Comparison of ENCODE assay signal across 14 cellular contexts in genomic region chr11:4891996-4892640, GRCh38. TPM values are rescaled to one million over a fixed set of nuclear protein-coding genes. Genes with fewer than 3 reads are reported as not detected.
A peak's percentile ranks its signal among the peaks of the same experiment; 100 is the strongest.
DNase-seq lines count a peak whose midpoint lies in the region; ATAC-seq and TF ChIP-seq lines count a peak whose summit lies in the region.
"Had no signal": no experiment of that assay in that cellular context is flagged by ENCODE, and none has a peak within 500 bp of the region (broad histone marks: within the 10 kb centered on the region; RNA-seq: fewer than 3 reads in every experiment).

No MANE protein-coding gene starts in this region.

- peak; percentile 60 for DNase-seq in GM03348 (ENCODE audit: low spot score)
- DNase-seq in PC-3: peak; percentile 80
- DNase-seq in endothelial cell (ENCODE audit: low spot score): no peak
- no peak for DNase-seq in mesothelial cell of epicardium (ENCODE audit: low spot score in 2 of 2, unreplicated experiment in 2 of 2)
- no peak for DNase-seq in heart right ventricle
- no peak for DNase-seq in SHP77 treated with DMSO at 0.1 percent for 48 hours (lab: John Stamatoyannopoulos, UW)
- DNase-seq in stimulated activated CD4-positive, alpha-beta T cell treated with anti-CD3 and anti-CD28 coated beads, Interleukin-1b, Interleukin-23, amount 100 ng/mL, for 48 hours: no peak
- DNase-seq: activated CD4-positive, alpha-beta T cell treated with anti-CD3 and anti-CD28 coated beads for 36 hours; activated gamma-delta T cell treated with Interleukin-2 at 50 U/mL for 16 hours; DMS79 treated with DMSO at 0.1 percent for 48 hours; left ventricle myocardium superior; NCI-H1694 treated with DMSO at 0.1 percent for 48 hours had no signal

- H3K27me3 ChIP-seq in PC-3 (ENCODE audit: low read length): peaks cover 4% of the 10 kb centered on the region; the same call in 1 of the 2 replicates
- no peaks in the 10 kb centered on the region for H3K27me3 ChIP-seq in heart right ventricle

- H3K4me3 Mint-ChIP-seq in endothelial cell (ENCODE audit: unreplicated experiment): no peak overlapping the region
- H3K4me3 Mint-ChIP-seq in mesothelial cell of epicardium: no peak overlapping the region
- H3K4me3 Mint-ChIP-seq: activated CD4-positive, alpha-beta T cell treated with anti-CD3 and anti-CD28 coated beads for 36 hours had no signal

- POLR2A ChIA-PET in PC-3 (lab: Charles Lee; ENCODE audit: unreplicated experiment): no interaction called here

- H3K9me3 ChIP-seq in PC-3 (ENCODE audit: low read length) (no peaks in the 10 kb centered on the region), heart right ventricle (no peaks in the 10 kb centered on the region)

- no peak for TF ChIP-seq CTCF in PC-3 (conservative IDR thresholded peaks at IDR 0.05; ENCODE audit: low read depth, low read length)
- TF ChIP-seq CTCF in endothelial cell (IDR thresholded peaks at IDR 0.05; ENCODE audit: unreplicated experiment): peak; percentile 35
- TF ChIP-seq CTCF in mesothelial cell of epicardium (IDR thresholded peaks at IDR 0.05; ENCODE audit: unreplicated experiment): peak; percentile 21
- TF ChIP-seq CTCF in heart right ventricle (IDR thresholded peaks at IDR 0.05): no peak

- H3K9me2 ChIP-seq in PC-3 (replicated peaks; ENCODE audit: low read length): no peaks in the 10 kb centered on the region

- H3K4me1 Mint-ChIP-seq in endothelial cell (ENCODE audit: unreplicated experiment): peaks cover 10% of the 10 kb centered on the region
- H3K4me1 Mint-ChIP-seq in mesothelial cell of epicardium: no peaks in the 10 kb centered on the region
- H3K4me1 Mint-ChIP-seq: activated CD4-positive, alpha-beta T cell treated with anti-CD3 and anti-CD28 coated beads for 36 hours had no signal

- H3F3A ChIP-seq in PC-3 (ENCODE audit: low read length, unreplicated experiment): no peaks in the 10 kb centered on the region

- H3K36me3 ChIP-seq in PC-3 (ENCODE audit: low read depth, low read length): no peaks in the 10 kb centered on the region
- no peaks in the 10 kb centered on the region for H3K36me3 ChIP-seq in heart right ventricle

- peaks cover 6% of the 10 kb centered on the region; the same call in 1 of the 2 replicates for H3K4me1 ChIP-seq in PC-3 (ENCODE audit: insufficient read depth, low read length)
- no peaks in the 10 kb centered on the region for H3K4me1 ChIP-seq in heart right ventricle

- H3K79me2 ChIP-seq in PC-3 (ENCODE audit: low read length): no peaks in the 10 kb centered on the region

- BruUV-seq in PC-3 (replicated peaks; lab: Mats Ljungman, UMichigan): no TSS peak

- H3K4me2 ChIP-seq in PC-3 (ENCODE audit: low read length): no peak overlapping the region

- no peak overlapping the region for H3K4me3 ChIP-seq in PC-3 (ENCODE audit: low read length)
- no peak overlapping the region for H3K4me3 ChIP-seq in heart right ventricle

- ATAC-seq in PC-3 (peak; percentile 48; the same call in 1 of the 2 replicates), heart right ventricle (no peak), HG02981 (IDR thresholded peaks at IDR 0.05; ENCODE audit: unreplicated experiment) (no peak)
- ATAC-seq: activated CD4-positive, alpha-beta T cell treated with anti-CD3 and anti-CD28 coated beads for 36 hours; left ventricle myocardium superior had no signal

- CTCF ChIA-PET in PC-3 (lab: Charles Lee): no interaction called here

- H4K20me1 ChIP-seq in PC-3 (ENCODE audit: low read length): no peaks in the 10 kb centered on the region

- H3K27ac Mint-ChIP-seq in endothelial cell (ENCODE audit: unreplicated experiment) (no peak overlapping the region), mesothelial cell of epicardium (no peak overlapping the region)
- H3K27ac Mint-ChIP-seq: activated CD4-positive, alpha-beta T cell treated with anti-CD3 and anti-CD28 coated beads for 36 hours had no signal

- WGBS in heart right ventricle, 2 donors: 88% methylated on average over 1 of the region's 1 CpG

- no peaks in the 10 kb centered on the region for H3K9me3 Mint-ChIP-seq in endothelial cell (ENCODE audit: unreplicated experiment)
- H3K9me3 Mint-ChIP-seq in mesothelial cell of epicardium: no peaks in the 10 kb centered on the region

- H3K27me3 Mint-ChIP-seq in endothelial cell (ENCODE audit: unreplicated experiment): no peaks in the 10 kb centered on the region
- peaks cover 4% of the 10 kb centered on the region for H3K27me3 Mint-ChIP-seq in mesothelial cell of epicardium (ENCODE audit: low read depth)

- H3K9ac ChIP-seq in PC-3 (ENCODE audit: low read length): no peak overlapping the region

- no peak overlapping the region for H2AFZ ChIP-seq in PC-3 (ENCODE audit: low read length)

- no peak overlapping the region for H3K27ac ChIP-seq in PC-3 (ENCODE audit: low read length)
- no peak overlapping the region for H3K27ac ChIP-seq in heart right ventricle

- H3K36me3 Mint-ChIP-seq in endothelial cell (ENCODE audit: low read depth, unreplicated experiment) (no peaks in the 10 kb centered on the region), mesothelial cell of epicardium (no peaks in the 10 kb centered on the region)

- intact Hi-C loops in PC-3 (cut with micrococcal nuclease): no loop called here
- intact Hi-C loops in heart right ventricle (cut with DNase I): no loop called here

RNA-seq across cellular contexts. Expression of gene OR51T1, which starts 10.4 kb away (rescaled TPM):
- not detected in 2 replicates for total RNA-seq in PC-3 (2014; rRNA removed)
- total RNA-seq in endothelial cell (ENCODE audit: unreplicated experiment): not detected
- not detected in 3 replicates for total RNA-seq in mesothelial cell of epicardium
- not detected for total RNA-seq in heart right ventricle
- polyA plus RNA-seq in heart right ventricle: not detected
- total RNA-seq: activated CD4-positive, alpha-beta T cell treated with anti-CD3 and anti-CD28 coated beads for 36 hours; left ventricle myocardium superior; pulmonary artery endothelial cell had no signal

RNA-seq across cellular contexts. Expression of gene OR51A7, which starts 11.5 kb away (rescaled TPM):
- not detected in 2 replicates for total RNA-seq in PC-3 (2014; rRNA removed)
- total RNA-seq in endothelial cell (ENCODE audit: unreplicated experiment): not detected
- total RNA-seq in mesothelial cell of epicardium: not detected in 3 replicates
- not detected for total RNA-seq in heart right ventricle
- not detected for polyA plus RNA-seq in heart right ventricle
- total RNA-seq: activated CD4-positive, alpha-beta T cell treated with anti-CD3 and anti-CD28 coated beads for 36 hours; left ventricle myocardium superior; pulmonary artery endothelial cell had no signal

RNA-seq across cellular contexts. Expression of gene OR51G2, which starts 27.0 kb away (rescaled TPM):
- total RNA-seq in PC-3 (2014; rRNA removed): not detected in 2 replicates
- total RNA-seq in endothelial cell (ENCODE audit: unreplicated experiment): not detected
- not detected in 3 replicates for total RNA-seq in mesothelial cell of epicardium
- not detected for total RNA-seq in heart right ventricle
- polyA plus RNA-seq in heart right ventricle: not detected
- total RNA-seq: activated CD4-positive, alpha-beta T cell treated with anti-CD3 and anti-CD28 coated beads for 36 hours; left ventricle myocardium superior; pulmonary artery endothelial cell had no signal

RNA-seq across cellular contexts. Expression of gene OR51G1, which starts 32.0 kb away (rescaled TPM):
- total RNA-seq in PC-3 (2014; rRNA removed) (not detected in 2 replicates), endothelial cell (ENCODE audit: unreplicated experiment) (not detected), mesothelial cell of epicardium (not detected in 3 replicates), heart right ventricle (not detected)
- not detected for polyA plus RNA-seq in heart right ventricle
- total RNA-seq: activated CD4-positive, alpha-beta T cell treated with anti-CD3 and anti-CD28 coated beads for 36 hours; left ventricle myocardium superior; pulmonary artery endothelial cell had no signal

RNA-seq across cellular contexts. Expression of gene OR51S1, which starts 43.1 kb away (rescaled TPM):
- not detected in 2 replicates for total RNA-seq in PC-3 (2014; rRNA removed)
- total RNA-seq in endothelial cell (ENCODE audit: unreplicated experiment): not detected
- total RNA-seq in mesothelial cell of epicardium: not detected in 3 replicates
- not detected for total RNA-seq in heart right ventricle
- polyA plus RNA-seq in heart right ventricle: not detected
- total RNA-seq: activated CD4-positive, alpha-beta T cell treated with anti-CD3 and anti-CD28 coated beads for 36 hours; left ventricle myocardium superior; pulmonary artery endothelial cell had no signal

Comparison
In these comparisons a context has a peak if more than half of its experiments do, and no peak if none do; other contexts are left out.
1. DNase-seq: peak in GM03348 (single experiment) and PC-3 (single experiment); none in endothelial cell (single experiment), mesothelial cell of epicardium (0 of 2), heart right ventricle (0 of 2), SHP77 treated with DMSO at 0.1 percent for 48 hours (single experiment) and stimulated activated CD4-positive, alpha-beta T cell treated with anti-CD3 and anti-CD28 coated beads, Interleukin-1b, Interleukin-23, amount 100 ng/mL, for 48 hours (single experiment).
2. CTCF ChIP-seq: peak in endothelial cell (single experiment) and mesothelial cell of epicardium (single experiment); none in PC-3 (single experiment) and heart right ventricle (0 of 9).